In genomic region chr5:156481741-156482140, GRCh38 we compare ENCODE assay signal across 1 cellular context.
TF ChIP-seq lines count a peak whose summit lies in the region.

No MANE protein-coding gene starts in this region.

TF ChIP-seq in SK-N-SH, 30 proteins besides CTCF, POLR2A, EP300 and RAD21 (continued from another document):
- TF ChIP-seq YY1 (IDR thresholded peaks at IDR 0.05; ENCODE audit: low read depth) (no peak), FOXJ3 (CRISPR knock-in tag; IDR thresholded peaks at IDR 0.05) (no peak), TEAD4 (IDR thresholded peaks at IDR 0.05; ENCODE audit: borderline replicate concordance, insufficient read depth) (no peak), TAF1 (IDR thresholded peaks at IDR 0.05; ENCODE audit: borderline replicate concordance, low read depth, low read length) (no peak), POLR2AphosphoS5 (IDR thresholded peaks at IDR 0.05; ENCODE audit: low read depth, low read length) (no peak), ELF1 (IDR thresholded peaks at IDR 0.05) (no peak), FOXM1 (IDR thresholded peaks at IDR 0.05; ENCODE audit: low read depth) (no peak), SMC3 (IDR thresholded peaks at IDR 0.05; ENCODE audit: low read depth, low read length) (no peak), SIN3A (IDR thresholded peaks at IDR 0.05; ENCODE audit: borderline replicate concordance, low read depth, low read length) (no peak), NRF1 (IDR thresholded peaks at IDR 0.05; ENCODE audit: low read depth, low read length) (no peak), RFX5 (IDR thresholded peaks at IDR 0.05; ENCODE audit: low read length) (no peak)
- TF ChIP-seq, protein P1, sequence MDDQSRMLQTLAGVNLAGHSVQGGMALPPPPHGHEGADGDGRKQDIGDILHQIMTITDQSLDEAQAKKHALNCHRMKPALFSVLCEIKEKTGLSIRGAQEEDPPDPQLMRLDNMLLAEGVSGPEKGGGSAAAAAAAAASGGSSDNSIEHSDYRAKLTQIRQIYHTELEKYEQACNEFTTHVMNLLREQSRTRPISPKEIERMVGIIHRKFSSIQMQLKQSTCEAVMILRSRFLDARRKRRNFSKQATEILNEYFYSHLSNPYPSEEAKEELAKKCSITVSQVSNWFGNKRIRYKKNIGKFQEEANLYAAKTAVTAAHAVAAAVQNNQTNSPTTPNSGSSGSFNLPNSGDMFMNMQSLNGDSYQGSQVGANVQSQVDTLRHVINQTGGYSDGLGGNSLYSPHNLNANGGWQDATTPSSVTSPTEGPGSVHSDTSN (IDR thresholded peaks at IDR 0.05), result no peak
